1 cellular context compared by ENCODE assay signal in the genomic region with DNA sequence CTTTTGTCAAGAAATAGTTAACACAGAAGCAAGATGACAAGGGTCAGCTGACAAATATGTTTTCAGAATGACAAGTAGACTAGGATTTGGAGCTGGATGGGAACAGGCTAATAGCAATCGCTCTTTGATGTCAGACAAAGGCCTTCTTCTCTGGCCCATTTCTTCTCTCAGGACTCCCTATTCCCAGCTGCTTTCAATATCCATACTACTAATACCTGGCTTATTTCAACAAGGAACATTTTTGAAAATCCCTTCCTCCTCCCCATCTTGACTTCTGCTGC.
TF ChIP-seq lines count a peak whose summit lies in the region.

No MANE protein-coding gene starts in this region.

TF ChIP-seq in GM12878, 131 proteins besides CTCF, POLR2A, EP300 and RAD21 (continued from another document):
- TF ChIP-seq FOS (IDR thresholded peaks at IDR 0.05; ENCODE audit: borderline replicate concordance, extremely low read depth, insufficient read length) (no peak), PAX5 (IDR thresholded peaks at IDR 0.05; ENCODE audit: borderline replicate concordance, low read depth, low read length) (no peak), IKZF1 (conservative IDR thresholded peaks at IDR 0.05) (no peak), ZNF384 (IDR thresholded peaks at IDR 0.05; ENCODE audit: borderline replicate concordance, low read depth, low read length) (no peak), ZNF217 (IDR thresholded peaks at IDR 0.05) (no peak), NR2C1 (IDR thresholded peaks at IDR 0.05) (no peak), NFXL1 (IDR thresholded peaks at IDR 0.05; ENCODE audit: borderline replicate concordance) (no peak), ATF7 (IDR thresholded peaks at IDR 0.05; ENCODE audit: low read depth) (no peak), ZNF622 (IDR thresholded peaks at IDR 0.05) (no peak), NFYA (IDR thresholded peaks at IDR 0.05; ENCODE audit: borderline replicate concordance, low read depth, low read length) (no peak), MAX (IDR thresholded peaks at IDR 0.05; ENCODE audit: low read depth, low read length) (no peak), ESRRA (IDR thresholded peaks at IDR 0.05; ENCODE audit: low read length) (no peak), CREB1 (IDR thresholded peaks at IDR 0.05; ENCODE audit: low read depth) (no peak)
- TF ChIP-seq, protein P1, sequence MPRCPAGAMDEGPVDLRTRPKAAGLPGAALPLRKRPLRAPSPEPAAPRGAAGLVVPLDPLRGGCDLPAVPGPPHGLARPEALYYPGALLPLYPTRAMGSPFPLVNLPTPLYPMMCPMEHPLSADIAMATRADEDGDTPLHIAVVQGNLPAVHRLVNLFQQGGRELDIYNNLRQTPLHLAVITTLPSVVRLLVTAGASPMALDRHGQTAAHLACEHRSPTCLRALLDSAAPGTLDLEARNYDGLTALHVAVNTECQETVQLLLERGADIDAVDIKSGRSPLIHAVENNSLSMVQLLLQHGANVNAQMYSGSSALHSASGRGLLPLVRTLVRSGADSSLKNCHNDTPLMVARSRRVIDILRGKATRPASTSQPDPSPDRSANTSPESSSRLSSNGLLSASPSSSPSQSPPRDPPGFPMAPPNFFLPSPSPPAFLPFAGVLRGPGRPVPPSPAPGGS (IDR thresholded peaks at IDR 0.05; ENCODE audit: borderline replicate concordance, insufficient read depth, low read depth, low read length, poor library complexity, severe bottlenecking) = no peak
- TF ChIP-seq, protein P2, sequence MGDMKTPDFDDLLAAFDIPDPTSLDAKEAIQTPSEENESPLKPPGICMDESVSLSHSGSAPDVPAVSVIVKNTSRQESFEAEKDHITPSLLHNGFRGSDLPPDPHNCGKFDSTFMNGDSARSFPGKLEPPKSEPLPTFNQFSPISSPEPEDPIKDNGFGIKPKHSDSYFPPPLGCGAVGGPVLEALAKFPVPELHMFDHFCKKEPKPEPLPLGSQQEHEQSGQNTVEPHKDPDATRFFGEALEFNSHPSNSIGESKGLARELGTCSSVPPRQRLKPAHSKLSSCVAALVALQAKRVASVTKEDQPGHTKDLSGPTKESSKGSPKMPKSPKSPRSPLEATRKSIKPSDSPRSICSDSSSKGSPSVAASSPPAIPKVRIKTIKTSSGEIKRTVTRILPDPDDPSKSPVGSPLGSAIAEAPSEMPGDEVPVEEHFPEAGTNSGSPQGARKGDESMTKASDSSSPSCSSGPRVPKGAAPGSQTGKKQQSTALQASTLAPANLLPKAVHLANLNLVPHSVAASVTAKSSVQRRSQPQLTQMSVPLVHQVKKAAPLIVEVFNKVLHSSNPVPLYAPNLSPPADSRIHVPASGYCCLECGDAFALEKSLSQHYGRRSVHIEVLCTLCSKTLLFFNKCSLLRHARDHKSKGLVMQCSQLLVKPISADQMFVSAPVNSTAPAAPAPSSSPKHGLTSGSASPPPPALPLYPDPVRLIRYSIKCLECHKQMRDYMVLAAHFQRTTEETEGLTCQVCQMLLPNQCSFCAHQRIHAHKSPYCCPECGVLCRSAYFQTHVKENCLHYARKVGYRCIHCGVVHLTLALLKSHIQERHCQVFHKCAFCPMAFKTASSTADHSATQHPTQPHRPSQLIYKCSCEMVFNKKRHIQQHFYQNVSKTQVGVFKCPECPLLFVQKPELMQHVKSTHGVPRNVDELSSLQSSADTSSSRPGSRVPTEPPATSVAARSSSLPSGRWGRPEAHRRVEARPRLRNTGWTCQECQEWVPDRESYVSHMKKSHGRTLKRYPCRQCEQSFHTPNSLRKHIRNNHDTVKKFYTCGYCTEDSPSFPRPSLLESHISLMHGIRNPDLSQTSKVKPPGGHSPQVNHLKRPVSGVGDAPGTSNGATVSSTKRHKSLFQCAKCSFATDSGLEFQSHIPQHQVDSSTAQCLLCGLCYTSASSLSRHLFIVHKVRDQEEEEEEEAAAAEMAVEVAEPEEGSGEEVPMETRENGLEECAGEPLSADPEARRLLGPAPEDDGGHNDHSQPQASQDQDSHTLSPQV (IDR thresholded peaks at IDR 0.05) = no peak
- TF ChIP-seq, protein P3, sequence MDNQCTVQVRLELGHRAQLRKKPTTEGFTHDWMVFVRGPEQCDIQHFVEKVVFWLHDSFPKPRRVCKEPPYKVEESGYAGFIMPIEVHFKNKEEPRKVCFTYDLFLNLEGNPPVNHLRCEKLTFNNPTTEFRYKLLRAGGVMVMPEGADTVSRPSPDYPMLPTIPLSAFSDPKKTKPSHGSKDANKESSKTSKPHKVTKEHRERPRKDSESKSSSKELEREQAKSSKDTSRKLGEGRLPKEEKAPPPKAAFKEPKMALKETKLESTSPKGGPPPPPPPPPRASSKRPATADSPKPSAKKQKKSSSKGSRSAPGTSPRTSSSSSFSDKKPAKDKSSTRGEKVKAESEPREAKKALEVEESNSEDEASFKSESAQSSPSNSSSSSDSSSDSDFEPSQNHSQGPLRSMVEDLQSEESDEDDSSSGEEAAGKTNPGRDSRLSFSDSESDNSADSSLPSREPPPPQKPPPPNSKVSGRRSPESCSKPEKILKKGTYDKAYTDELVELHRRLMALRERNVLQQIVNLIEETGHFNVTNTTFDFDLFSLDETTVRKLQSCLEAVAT (IDR thresholded peaks at IDR 0.05) = no peak
- TF ChIP-seq, protein P4, sequence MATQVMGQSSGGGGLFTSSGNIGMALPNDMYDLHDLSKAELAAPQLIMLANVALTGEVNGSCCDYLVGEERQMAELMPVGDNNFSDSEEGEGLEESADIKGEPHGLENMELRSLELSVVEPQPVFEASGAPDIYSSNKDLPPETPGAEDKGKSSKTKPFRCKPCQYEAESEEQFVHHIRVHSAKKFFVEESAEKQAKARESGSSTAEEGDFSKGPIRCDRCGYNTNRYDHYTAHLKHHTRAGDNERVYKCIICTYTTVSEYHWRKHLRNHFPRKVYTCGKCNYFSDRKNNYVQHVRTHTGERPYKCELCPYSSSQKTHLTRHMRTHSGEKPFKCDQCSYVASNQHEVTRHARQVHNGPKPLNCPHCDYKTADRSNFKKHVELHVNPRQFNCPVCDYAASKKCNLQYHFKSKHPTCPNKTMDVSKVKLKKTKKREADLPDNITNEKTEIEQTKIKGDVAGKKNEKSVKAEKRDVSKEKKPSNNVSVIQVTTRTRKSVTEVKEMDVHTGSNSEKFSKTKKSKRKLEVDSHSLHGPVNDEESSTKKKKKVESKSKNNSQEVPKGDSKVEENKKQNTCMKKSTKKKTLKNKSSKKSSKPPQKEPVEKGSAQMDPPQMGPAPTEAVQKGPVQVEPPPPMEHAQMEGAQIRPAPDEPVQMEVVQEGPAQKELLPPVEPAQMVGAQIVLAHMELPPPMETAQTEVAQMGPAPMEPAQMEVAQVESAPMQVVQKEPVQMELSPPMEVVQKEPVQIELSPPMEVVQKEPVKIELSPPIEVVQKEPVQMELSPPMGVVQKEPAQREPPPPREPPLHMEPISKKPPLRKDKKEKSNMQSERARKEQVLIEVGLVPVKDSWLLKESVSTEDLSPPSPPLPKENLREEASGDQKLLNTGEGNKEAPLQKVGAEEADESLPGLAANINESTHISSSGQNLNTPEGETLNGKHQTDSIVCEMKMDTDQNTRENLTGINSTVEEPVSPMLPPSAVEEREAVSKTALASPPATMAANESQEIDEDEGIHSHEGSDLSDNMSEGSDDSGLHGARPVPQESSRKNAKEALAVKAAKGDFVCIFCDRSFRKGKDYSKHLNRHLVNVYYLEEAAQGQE (IDR thresholded peaks at IDR 0.05; ENCODE audit: low read depth, low read length) = no peak
